In genomic region chr3:143480306-143480852, GRCh38 we compare ENCODE assay signal across 17 cellular contexts.
A peak's percentile ranks its signal among the peaks of the same experiment; 100 is the strongest.
DNase-seq lines count a peak whose midpoint lies in the region; ATAC-seq and TF ChIP-seq lines count a peak whose summit lies in the region.
"Had no signal": no experiment of that assay in that cellular context is flagged by ENCODE, and none has a peak within 500 bp of the region (broad histone marks: within the 10 kb centered on the region; RNA-seq: fewer than 3 reads in every experiment).

No MANE protein-coding gene starts in this region.

- ATAC-seq in HG02798 (IDR thresholded peaks at IDR 0.05; ENCODE audit: poor library complexity, unreplicated experiment) = no peak
- ATAC-seq: left ventricle myocardium superior; sciatic nerve; stimulated activated naive B cell treated with anti-CD40 and anti-IgM and Interleukin-4, amounts not matched to agents 10 μg/mL and 1 μg/mL and 100 μg/mL, for 72 hours had no signal

- H3K27me3 Mint-ChIP-seq in HFFc6 (ENCODE audit: insufficient read depth) = no peaks in the 10 kb centered on the region; the same call in 1 of the 2 replicates
- H3K27me3 Mint-ChIP-seq: stimulated activated naive B cell treated with anti-CD40 and anti-IgM and Interleukin-4, amounts not matched to agents 10 μg/mL and 1 μg/mL and 100 μg/mL, for 72 hours had no signal

- peak overlapping the region in 1 of 2 donors; percentile 32 for H3K4me3 ChIP-seq in mucosa of rectum (ENCODE audit: low read length in 2 of 2)
- H3K4me3 ChIP-seq: cardiac muscle cell had no signal

- peaks cover 15 to 23% of the 10 kb centered on the region in 2 donors for H3K4me1 ChIP-seq in mucosa of rectum (ENCODE audit: control insufficient read depth in 2 of 2, insufficient read depth in 2 of 2, low read length in 2 of 2)

- H3K4me3 Mint-ChIP-seq in HFFc6 = no peak overlapping the region
- H3K4me3 Mint-ChIP-seq: stimulated activated naive B cell treated with anti-CD40 and anti-IgM and Interleukin-4, amounts not matched to agents 10 μg/mL and 1 μg/mL and 100 μg/mL, for 72 hours had no signal

- no peaks in the 10 kb centered on the region for H3K9me3 Mint-ChIP-seq in HFFc6
- H3K9me3 Mint-ChIP-seq: stimulated activated naive B cell treated with anti-CD40 and anti-IgM and Interleukin-4, amounts not matched to agents 10 μg/mL and 1 μg/mL and 100 μg/mL, for 72 hours had no signal

- H3K27ac ChIP-seq in mucosa of rectum (ENCODE audit: low read depth in 2 of 2, low read length in 2 of 2) = peak overlapping the region; percentile 55 to 64
- H3K27ac ChIP-seq: cardiac muscle cell, VCaP had no signal

- H3K36me3 Mint-ChIP-seq in HFFc6 (ENCODE audit: low read depth) = no peaks in the 10 kb centered on the region

- H3K9me3 ChIP-seq in mucosa of rectum (ENCODE audit: control insufficient read depth in 2 of 2, low read length in 2 of 2) = no peaks in the 10 kb centered on the region

- H3K9ac ChIP-seq in mucosa of rectum (ENCODE audit: low read depth in 1 of 2, low read length in 2 of 2) = no peak overlapping the region

- no peaks in the 10 kb centered on the region for H3K36me3 ChIP-seq in mucosa of rectum (ENCODE audit: control insufficient read depth in 2 of 2, insufficient read depth in 2 of 2, low read length in 2 of 2)
- H3K36me3 ChIP-seq: cardiac muscle cell had no signal

- H3K27ac Mint-ChIP-seq in HFFc6 = no peak overlapping the region
- H3K27ac Mint-ChIP-seq: stimulated activated naive B cell treated with anti-CD40 and anti-IgM and Interleukin-4, amounts not matched to agents 10 μg/mL and 1 μg/mL and 100 μg/mL, for 72 hours had no signal

- in situ Hi-C loops in ACHN (cut with HindIII; ENCODE audit: low pct_ligation_motif_present, low pct_unique_long_range_greater_than_20kb, low sequenced_read_pairs) = no loop called here

- TF ChIP-seq CTCF in HFFc6 (IDR thresholded peaks at IDR 0.05) = no peak

- no peaks in the 10 kb centered on the region for H3K27me3 ChIP-seq in mucosa of rectum (ENCODE audit: control insufficient read depth in 2 of 2, insufficient read depth in 2 of 2, low read length in 2 of 2)
- H3K27me3 ChIP-seq: cardiac muscle cell had no signal

- no peaks in the 10 kb centered on the region for H3K4me1 Mint-ChIP-seq in HFFc6 (ENCODE audit: low read depth)

- DNase-seq in ACHN = peak; percentile 89
- DNase-seq in M059J (ENCODE audit: low read depth) = peak; percentile 42
- peak; percentile 36 for DNase-seq in fibroblast of gingiva (ENCODE audit: low read depth)
- no peak for DNase-seq in activated effector memory CD4-positive, alpha-beta T cell treated with anti-CD3 and anti-CD28 coated beads, Interleukin-2, amount 50 U/mL, for 16 hours
- no peak for DNase-seq in HFFc6
- DNase-seq in DMS79 (lab: John Stamatoyannopoulos, UW) = no peak
- DNase-seq: activated effector memory CD4-positive, alpha-beta T cell treated with Interleukin-2 at 50 U/mL for 16 hours; H7; KG1; left ventricle myocardium superior; NCI-H510A; stimulated activated naive B cell treated with anti-CD40 and anti-IgM and Interleukin-4, amounts not matched to agents 10 μg/mL and 1 μg/mL and 100 μg/mL, for 72 hours had no signal

Comparison
In these comparisons a context has a peak if more than half of its experiments do, and no peak if none do; other contexts are left out.
1. DNase-seq: peak in ACHN (single experiment), M059J (single experiment) and fibroblast of gingiva (single experiment); none in activated effector memory CD4-positive, alpha-beta T cell treated with anti-CD3 and anti-CD28 coated beads, Interleukin-2, amount 50 U/mL, for 16 hours (single experiment), HFFc6 (single experiment) and DMS79 (single experiment).